1 cellular context compared by ENCODE assay signal in genomic region chr19:13225973-13226865, GRCh38.
TF ChIP-seq lines count a peak whose summit lies in the region.

No MANE protein-coding gene starts in this region.

TF ChIP-seq in SK-N-SH treated with all-trans-retinoic acid at 6 μM for 48 hours, 23 proteins besides CTCF, POLR2A, EP300 and RAD21 (continued from another document):
- TF ChIP-seq CREB5 (CRISPR knock-in tag; IDR thresholded peaks at IDR 0.05; ENCODE audit: low read depth) (no peak), SNAI2 (CRISPR knock-in tag; IDR thresholded peaks at IDR 0.05) (no peak), ZFP30 (CRISPR knock-in tag; IDR thresholded peaks at IDR 0.05) (no peak), CSDC2 (CRISPR knock-in tag; IDR thresholded peaks at IDR 0.05) (no peak), OSR1 (CRISPR knock-in tag; IDR thresholded peaks at IDR 0.05) (no peak), ISL1 (CRISPR knock-in tag; IDR thresholded peaks at IDR 0.05) (no peak), TCF4 (CRISPR knock-in tag; IDR thresholded peaks at IDR 0.05; ENCODE audit: borderline replicate concordance) (no peak), ESRRG (CRISPR knock-in tag; IDR thresholded peaks at IDR 0.05) (no peak), ZNF565 (CRISPR knock-in tag; conservative IDR thresholded peaks at IDR 0.05; ENCODE audit: low read depth) (no peak)
- TF ChIP-seq, protein P1, sequence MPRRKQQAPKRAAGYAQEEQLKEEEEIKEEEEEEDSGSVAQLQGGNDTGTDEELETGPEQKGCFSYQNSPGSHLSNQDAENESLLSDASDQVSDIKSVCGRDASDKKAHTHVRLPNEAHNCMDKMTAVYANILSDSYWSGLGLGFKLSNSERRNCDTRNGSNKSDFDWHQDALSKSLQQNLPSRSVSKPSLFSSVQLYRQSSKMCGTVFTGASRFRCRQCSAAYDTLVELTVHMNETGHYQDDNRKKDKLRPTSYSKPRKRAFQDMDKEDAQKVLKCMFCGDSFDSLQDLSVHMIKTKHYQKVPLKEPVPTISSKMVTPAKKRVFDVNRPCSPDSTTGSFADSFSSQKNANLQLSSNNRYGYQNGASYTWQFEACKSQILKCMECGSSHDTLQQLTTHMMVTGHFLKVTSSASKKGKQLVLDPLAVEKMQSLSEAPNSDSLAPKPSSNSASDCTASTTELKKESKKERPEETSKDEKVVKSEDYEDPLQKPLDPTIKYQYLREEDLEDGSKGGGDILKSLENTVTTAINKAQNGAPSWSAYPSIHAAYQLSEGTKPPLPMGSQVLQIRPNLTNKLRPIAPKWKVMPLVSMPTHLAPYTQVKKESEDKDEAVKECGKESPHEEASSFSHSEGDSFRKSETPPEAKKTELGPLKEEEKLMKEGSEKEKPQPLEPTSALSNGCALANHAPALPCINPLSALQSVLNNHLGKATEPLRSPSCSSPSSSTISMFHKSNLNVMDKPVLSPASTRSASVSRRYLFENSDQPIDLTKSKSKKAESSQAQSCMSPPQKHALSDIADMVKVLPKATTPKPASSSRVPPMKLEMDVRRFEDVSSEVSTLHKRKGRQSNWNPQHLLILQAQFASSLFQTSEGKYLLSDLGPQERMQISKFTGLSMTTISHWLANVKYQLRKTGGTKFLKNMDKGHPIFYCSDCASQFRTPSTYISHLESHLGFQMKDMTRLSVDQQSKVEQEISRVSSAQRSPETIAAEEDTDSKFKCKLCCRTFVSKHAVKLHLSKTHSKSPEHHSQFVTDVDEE (CRISPR knock-in tag; IDR thresholded peaks at IDR 0.05), result no peak
